12 cellular contexts compared by ENCODE assay signal in the genomic region with DNA sequence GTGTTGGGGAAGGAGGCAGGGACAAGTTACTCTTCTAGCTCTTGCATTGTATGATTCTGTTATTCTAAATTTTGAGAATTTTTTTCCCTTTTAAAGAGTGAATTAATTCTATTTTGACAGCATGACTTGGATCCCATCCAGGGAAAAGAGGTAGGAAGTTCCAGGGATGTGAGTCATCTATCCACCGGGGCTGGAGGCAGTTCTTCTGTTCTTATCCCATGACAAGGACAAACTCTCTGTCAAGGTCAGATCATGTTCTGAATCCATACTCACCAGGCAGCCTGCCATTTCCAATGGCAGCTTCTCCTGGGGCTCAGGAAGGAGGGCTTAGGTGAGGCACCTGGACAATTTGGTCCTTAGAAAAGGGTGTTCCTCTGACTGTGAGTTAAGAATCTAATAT.
DNase-seq lines count a peak whose midpoint lies in the region; ATAC-seq, FAIRE-seq and TF ChIP-seq lines count a peak whose summit lies in the region.
"Had no signal": no experiment of that assay in that cellular context is flagged by ENCODE, and none has a peak within 500 bp of the region (broad histone marks: within the 10 kb centered on the region; RNA-seq: fewer than 3 reads in every experiment).

No MANE protein-coding gene starts in this region.

- ATAC-seq in heart right ventricle (peak in 5 of 8 donors; percentile 48 to 64 (median 59)), aorta (ENCODE audit: low FRiP score) (no peak), GM19023 (IDR thresholded peaks at IDR 0.05; ENCODE audit: unreplicated experiment) (no peak)
- ATAC-seq: effector memory CD8-positive, alpha-beta T cell had no signal

- TF ChIP-seq POLR2A in H54 (IDR thresholded peaks at IDR 0.05; ENCODE audit: low read depth, low read length): no peak
- no peak for TF ChIP-seq POLR2A in sigmoid colon (IDR thresholded peaks at IDR 0.05)

- TF ChIP-seq CTCF in heart right ventricle (IDR thresholded peaks at IDR 0.05) (no peak), sigmoid colon (IDR thresholded peaks at IDR 0.05) (no peak)

- DNase-seq in H54 (ENCODE audit: insufficient read length, low spot score) (peak; percentile 32), SW 1271 (lab: John Stamatoyannopoulos, UW) (peak; percentile 1 to 21), heart right ventricle (no peak), sigmoid colon (no peak), GDM1 (lab: John Stamatoyannopoulos, UW) (no peak), aorta (no peak)
- no peak for DNase-seq in activated CD4-positive, alpha-beta T cell treated with anti-CD3 and anti-CD28 coated beads for 48 hours
- DNase-seq: effector memory CD8-positive, alpha-beta T cell; NCI-H1105 treated with DMSO at 0.1 percent for 48 hours; occipital lobe; uterus had no signal

- intact Hi-C loops in heart right ventricle (cut with DNase I) (no loop called here), sigmoid colon (cut with DNase I) (no loop called here), aorta (cut with DNase I) (no loop called here)

- H3K9me3 ChIP-seq in heart right ventricle: peaks cover 0 to 11% (median 0%) of the 10 kb centered on the region in 11 donors
- H3K9me3 ChIP-seq in sigmoid colon: no peaks in the 10 kb centered on the region
- no peaks in the 10 kb centered on the region for H3K9me3 ChIP-seq in aorta (ENCODE audit: control insufficient read depth, low read length)
- H3K9me3 ChIP-seq: uterus had no signal

- no peak for TF ChIP-seq EP300 in sigmoid colon (IDR thresholded peaks at IDR 0.05)

- WGBS in heart right ventricle, 2 donors: 0 to 4% methylated on average over 1 of the region's 1 CpG
- 0 to 22% methylated on average over 1 of the region's 1 CpG for WGBS in sigmoid colon, 2 donors
- 0% methylated on average over 1 of the region's 1 CpG for WGBS in aorta, 2 donors

- H3K27me3 ChIP-seq in heart right ventricle: peaks cover 0 to 45% (median 0%) of the 10 kb centered on the region in 7 donors
- no peaks in the 10 kb centered on the region for H3K27me3 ChIP-seq in sigmoid colon
- H3K27me3 ChIP-seq in aorta (ENCODE audit: control insufficient read depth in 1 of 2, insufficient read depth in 2 of 2, low read length in 1 of 2): no peaks in the 10 kb centered on the region
- H3K27me3 ChIP-seq: uterus had no signal

- H3K36me3 ChIP-seq in heart right ventricle (no peaks in the 10 kb centered on the region), sigmoid colon (no peaks in the 10 kb centered on the region), aorta (ENCODE audit: control insufficient read depth in 1 of 2, insufficient read depth in 2 of 2, low read length in 1 of 2) (no peaks in the 10 kb centered on the region)
- H3K36me3 ChIP-seq: uterus had no signal

- H3K27ac ChIP-seq in heart right ventricle (peak overlapping the region in 7 of 10 donors; percentile 4 to 73 (median 49)), sigmoid colon (peak overlapping the region; percentile 39 to 78 (median 58)), aorta (ENCODE audit: low read depth in 1 of 2, low read length in 2 of 2) (no peak overlapping the region)

- H3K4me1 ChIP-seq in heart right ventricle (peaks cover 0 to 20% (median 8%) of the 10 kb centered on the region in 9 donors), sigmoid colon (peaks cover 0 to 19% (median 9%) of the 10 kb centered on the region in 4 donors), aorta (ENCODE audit: control insufficient read depth in 1 of 2, insufficient read depth in 2 of 2, low read length in 2 of 2) (peaks cover 0 to 4% of the 10 kb centered on the region in 2 donors)
- H3K4me1 ChIP-seq: uterus had no signal

- FAIRE-seq in H54 (lab: Jason Lieb, UNC): no peak

- H3K4me3 ChIP-seq in heart right ventricle (no peak overlapping the region), sigmoid colon (no peak overlapping the region), aorta (ENCODE audit: low read length in 2 of 2) (no peak overlapping the region)
- H3K4me3 ChIP-seq: uterus had no signal

Comparison
In these comparisons a context has a peak if more than half of its experiments do, and no peak if none do; other contexts are left out.
1. DNase-seq: peak in H54 (single experiment) and SW 1271 (2 of 2); none in heart right ventricle (0 of 2), sigmoid colon (single experiment), GDM1 (single experiment), activated CD4-positive, alpha-beta T cell treated with anti-CD3 and anti-CD28 coated beads for 48 hours (single experiment) and aorta (0 of 2).
2. ATAC-seq: peak in heart right ventricle (5 of 8); none in aorta (single experiment) and GM19023 (single experiment).
3. H3K27ac ChIP-seq: peak in heart right ventricle (7 of 10) and sigmoid colon (4 of 4); none in aorta (0 of 2).